ENCODE assay signal across 15 cellular contexts in the genomic region with DNA sequence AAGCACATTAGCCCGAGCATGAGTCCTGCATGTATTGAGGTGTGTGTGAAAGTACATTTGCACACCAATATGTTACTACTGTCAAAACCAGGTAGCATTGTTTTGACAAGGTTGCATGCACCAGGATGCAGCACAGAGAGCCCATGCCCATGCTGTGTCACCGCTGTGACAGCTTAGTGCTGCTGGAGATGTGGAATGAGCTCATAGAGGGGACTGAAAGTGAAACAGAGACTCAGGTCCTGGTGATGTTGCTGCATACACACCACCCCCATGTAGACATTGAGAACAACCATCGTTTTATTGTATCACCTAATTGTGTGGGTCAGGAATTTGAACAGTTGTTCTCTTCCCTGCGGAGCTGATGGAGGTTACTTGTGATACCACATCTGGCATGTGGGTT. TPM values are rescaled to one million over a fixed set of nuclear protein-coding genes. Genes with fewer than 3 reads are reported as not detected.
DNase-seq lines count a peak whose midpoint lies in the region; ATAC-seq and TF ChIP-seq lines count a peak whose summit lies in the region.
"Had no signal": no experiment of that assay in that cellular context is flagged by ENCODE, and none has a peak within 500 bp of the region (broad histone marks: within the 10 kb centered on the region; RNA-seq: fewer than 3 reads in every experiment).

No MANE protein-coding gene starts in this region.

- H3K4me3 ChIP-seq in BE2C (ENCODE audit: low read depth, low read length) = no peak overlapping the region
- H3K4me3 ChIP-seq: Peyer's patch had no signal

- H3K27me3 ChIP-seq in BE2C = no peaks in the 10 kb centered on the region
- H3K27me3 ChIP-seq: Peyer's patch had no signal

- peaks cover 6% of the 10 kb centered on the region for H3K27me3 Mint-ChIP-seq in activated T-cell treated with anti-CD3 and anti-CD28 coated beads, Interleukin-2, amount 50 U/mL, for 4 hours (ENCODE audit: low read depth)
- peaks cover 43% of the 10 kb centered on the region for H3K27me3 Mint-ChIP-seq in stimulated activated memory B cell treated with anti-CD40 and anti-IgM and Interleukin-4, amounts not matched to agents 10 μg/mL and 1 μg/mL and 100 μg/mL, for 72 hours

- no peak for TF ChIP-seq CTCF in BE2C (IDR thresholded peaks at IDR 0.05; ENCODE audit: low read depth, low read length)

- H3K4me1 ChIP-seq in BE2C = peaks cover 10% of the 10 kb centered on the region

- H3K27ac Mint-ChIP-seq in stimulated activated memory B cell treated with anti-CD40 and anti-IgM and Interleukin-4, amounts not matched to agents 10 μg/mL and 1 μg/mL and 100 μg/mL, for 72 hours = no peak overlapping the region
- H3K27ac Mint-ChIP-seq: activated naive CD4-positive, alpha-beta T cell treated with anti-CD3 and anti-CD28 coated beads, Interleukin-2, amount 50 U/mL, for 24 hours had no signal

- H3K9me3 Mint-ChIP-seq in activated T-cell treated with anti-CD3 and anti-CD28 coated beads, Interleukin-2, amount 50 U/mL, for 4 hours = no peaks in the 10 kb centered on the region
- H3K9me3 Mint-ChIP-seq in stimulated activated memory B cell treated with anti-CD40 and anti-IgM and Interleukin-4, amounts not matched to agents 10 μg/mL and 1 μg/mL and 100 μg/mL, for 72 hours = no peaks in the 10 kb centered on the region
- H3K9me3 Mint-ChIP-seq: activated naive CD4-positive, alpha-beta T cell treated with anti-CD3 and anti-CD28 coated beads, Interleukin-2, amount 50 U/mL, for 24 hours had no signal

- peak; percentile 67 to 69 for ATAC-seq in activated T-cell treated with anti-CD3 and anti-CD28 coated beads, Interleukin-2, amount 50 U/mL, for 4 hours
- ATAC-seq in GM21825 (IDR thresholded peaks at IDR 0.05; ENCODE audit: unreplicated experiment) = peak; percentile 67
- ATAC-seq in stimulated activated memory B cell treated with anti-CD40 and anti-IgM and Interleukin-4, amounts not matched to agents 10 μg/mL and 1 μg/mL and 100 μg/mL, for 72 hours = peak; percentile 50
- ATAC-seq: left cardiac atrium had no signal

- DNase-seq in activated T-cell treated with anti-CD3 and anti-CD28 coated beads, Interleukin-2, amount 50 U/mL, for 4 hours = no peak
- DNase-seq in activated T-cell treated with anti-CD3 and anti-CD28 coated beads, Interleukin-2, amount 50 U/mL, for 1 hour = no peak
- DNase-seq in RPMI8226 (peak; percentile 30), NCI-H146 treated with DMSO at 0.1 percent for 48 hours (lab: John Stamatoyannopoulos, UW; ENCODE audit: unreplicated experiment) (no peak), BE2C (no peak), dedifferentiated amniotic fluid mesenchymal stem cell (ENCODE audit: extremely low spot score) (no peak)
- DNase-seq: dermis blood vessel endothelial cell, DMS53, foreskin melanocyte, left cardiac atrium, NCI-H2081 had no signal

- H3K36me3 Mint-ChIP-seq in activated T-cell treated with anti-CD3 and anti-CD28 coated beads, Interleukin-2, amount 50 U/mL, for 4 hours (ENCODE audit: insufficient read depth) = no peaks in the 10 kb centered on the region
- H3K36me3 Mint-ChIP-seq in stimulated activated memory B cell treated with anti-CD40 and anti-IgM and Interleukin-4, amounts not matched to agents 10 μg/mL and 1 μg/mL and 100 μg/mL, for 72 hours = no peaks in the 10 kb centered on the region
- H3K36me3 Mint-ChIP-seq: activated naive CD4-positive, alpha-beta T cell treated with anti-CD3 and anti-CD28 coated beads, Interleukin-2, amount 50 U/mL, for 24 hours had no signal

- H3K9me3 ChIP-seq in BE2C = no peaks in the 10 kb centered on the region
- H3K9me3 ChIP-seq: Peyer's patch had no signal

- no peak overlapping the region for H3K4me3 Mint-ChIP-seq in activated T-cell treated with anti-CD3 and anti-CD28 coated beads, Interleukin-2, amount 50 U/mL, for 4 hours
- H3K4me3 Mint-ChIP-seq in stimulated activated memory B cell treated with anti-CD40 and anti-IgM and Interleukin-4, amounts not matched to agents 10 μg/mL and 1 μg/mL and 100 μg/mL, for 72 hours = no peak overlapping the region
- H3K4me3 Mint-ChIP-seq: activated naive CD4-positive, alpha-beta T cell treated with anti-CD3 and anti-CD28 coated beads, Interleukin-2, amount 50 U/mL, for 24 hours had no signal

- no peaks in the 10 kb centered on the region for H3K36me3 ChIP-seq in BE2C
- H3K36me3 ChIP-seq: Peyer's patch had no signal

- H3K4me1 Mint-ChIP-seq in activated T-cell treated with anti-CD3 and anti-CD28 coated beads, Interleukin-2, amount 50 U/mL, for 4 hours (ENCODE audit: low read depth) = peaks cover 21% of the 10 kb centered on the region
- peaks cover 28% of the 10 kb centered on the region for H3K4me1 Mint-ChIP-seq in stimulated activated memory B cell treated with anti-CD40 and anti-IgM and Interleukin-4, amounts not matched to agents 10 μg/mL and 1 μg/mL and 100 μg/mL, for 72 hours

RNA-seq across cellular contexts. Expression of gene GADD45G, which starts 53.0 kb away (rescaled TPM):
- 10 to 100 TPM in 1 of 3 donors, 1 to 10 TPM in 2; 5.9 to 16.7 (median 6.4) TPM for total RNA-seq in activated T-cell treated with anti-CD3 and anti-CD28 coated beads, Interleukin-2, amount 50 U/mL, for 4 hours
- 86.0 TPM for polyA plus RNA-seq in BE2C (2012; ENCODE audit: insufficient read depth, insufficient read length, low read depth)
- total RNA-seq: dermis blood vessel endothelial cell had no signal
